Comparison of ENCODE assay signal across 9 cellular contexts in genomic region chr3:184748219-184749135, GRCh38. TPM values are rescaled to one million over a fixed set of nuclear protein-coding genes. Genes with fewer than 3 reads are reported as not detected.
DNase-seq lines count a peak whose midpoint lies in the region; ATAC-seq and TF ChIP-seq lines count a peak whose summit lies in the region.
"Had no signal": no experiment of that assay in that cellular context is flagged by ENCODE, and none has a peak within 500 bp of the region (broad histone marks: within the 10 kb centered on the region; RNA-seq: fewer than 3 reads in every experiment).

No MANE protein-coding gene starts in this region.

- no peak; the same call in 1 of the 2 replicates for TF ChIP-seq CTCF in Panc1 (IDR thresholded peaks at IDR 0.05)

- CTCF ChIA-PET in Panc1 (lab: Charles Lee), result interaction anchor here (0.7 to 2.7 kb wide), 2 partner anchors 187 to 309 kb away, joined by 3 to 9 read pairs; partner anchors contain the start of gene EPHB3

- no peaks in the 10 kb centered on the region for H3K9me3 ChIP-seq in Panc1 (ENCODE audit: control insufficient read depth, insufficient read depth, low read depth, low read length)

- no peaks in the 10 kb centered on the region for H3K36me3 ChIP-seq in Panc1 (ENCODE audit: control insufficient read depth, insufficient read depth, low read length)

- no peaks in the 10 kb centered on the region for H3K4me1 ChIP-seq in Panc1 (ENCODE audit: control insufficient read depth, insufficient read depth, low read length)

- BruUV-seq in Panc1 (replicated peaks; lab: Mats Ljungman, UMichigan), result no TSS peak

- intact Hi-C loops in Panc1 (cut with micrococcal nuclease; ENCODE audit: unreplicated experiment), result no loop called here
- intact Hi-C loops in left cardiac atrium (cut with DNase I), result no loop called here

- POLR2A ChIA-PET in Panc1 (lab: Charles Lee), result no interaction called here

- no peak overlapping the region for H3K27ac ChIP-seq in Panc1 (ENCODE audit: low read length)
- H3K27ac ChIP-seq: C4-2B had no signal

- in situ Hi-C loops in Panc1 (cut with HindIII; ENCODE audit: low pct_unique_long_range_greater_than_20kb, low sequenced_read_pairs), result no loop called here

- H3K4me3 ChIP-seq in Panc1 (ENCODE audit: low read depth in 2 of 2, low read length in 2 of 2), result no peak overlapping the region

- peak; percentile 71 for ATAC-seq in HG02870 (IDR thresholded peaks at IDR 0.05; ENCODE audit: unreplicated experiment)
- peak; percentile 92 for ATAC-seq in Panc1
- ATAC-seq in left cardiac atrium, result peak; percentile 34 to 68
- ATAC-seq in HG03457 (IDR thresholded peaks at IDR 0.05; ENCODE audit: unreplicated experiment), result no peak
- no peak for ATAC-seq in HG02840 (IDR thresholded peaks at IDR 0.05; ENCODE audit: low FRiP score, unreplicated experiment)

- H3K27me3 ChIP-seq in Panc1 (ENCODE audit: control insufficient read depth, insufficient read depth, low read length), result peaks cover 12% of the 10 kb centered on the region

- DNase-seq in NCI-H1417 (lab: John Stamatoyannopoulos, UW), result peak in 2 of 3 experiments; percentile 60 to 81
- DNase-seq in NCI-H1417 treated with DMSO at 0.1 percent for 48 hours (lab: John Stamatoyannopoulos, UW), result no peak
- peak; percentile 8 for DNase-seq in Panc1 (ENCODE audit: low read depth, low spot score)
- no peak for DNase-seq in left cardiac atrium
- no peak for DNase-seq in cerebellar nuclear complex (lab: John Stamatoyannopoulos, UW)

RNA-seq across cellular contexts. Expression of gene MAGEF1, which starts 36.6 kb away (rescaled TPM):
- 27.7 TPM for total RNA-seq in Panc1 (2021; ENCODE audit: unreplicated experiment)
- polyA plus RNA-seq in Panc1 (2012; ENCODE audit: insufficient read length), result 33.6 TPM
- total RNA-seq in left cardiac atrium, result 10 to 100 TPM; 19.4 to 24.5 TPM

Comparison
In these comparisons a context has a peak if more than half of its experiments do, and no peak if none do; other contexts are left out.
1. DNase-seq: peak in NCI-H1417 (2 of 3) and Panc1 (single experiment); none in NCI-H1417 treated with DMSO at 0.1 percent for 48 hours (single experiment), left cardiac atrium (single experiment) and cerebellar nuclear complex (0 of 2).
2. ATAC-seq: peak in HG02870 (single experiment), Panc1 (single experiment) and left cardiac atrium (2 of 2); none in HG03457 (single experiment) and HG02840 (single experiment).